26 cellular contexts compared by ENCODE assay signal in the genomic region with DNA sequence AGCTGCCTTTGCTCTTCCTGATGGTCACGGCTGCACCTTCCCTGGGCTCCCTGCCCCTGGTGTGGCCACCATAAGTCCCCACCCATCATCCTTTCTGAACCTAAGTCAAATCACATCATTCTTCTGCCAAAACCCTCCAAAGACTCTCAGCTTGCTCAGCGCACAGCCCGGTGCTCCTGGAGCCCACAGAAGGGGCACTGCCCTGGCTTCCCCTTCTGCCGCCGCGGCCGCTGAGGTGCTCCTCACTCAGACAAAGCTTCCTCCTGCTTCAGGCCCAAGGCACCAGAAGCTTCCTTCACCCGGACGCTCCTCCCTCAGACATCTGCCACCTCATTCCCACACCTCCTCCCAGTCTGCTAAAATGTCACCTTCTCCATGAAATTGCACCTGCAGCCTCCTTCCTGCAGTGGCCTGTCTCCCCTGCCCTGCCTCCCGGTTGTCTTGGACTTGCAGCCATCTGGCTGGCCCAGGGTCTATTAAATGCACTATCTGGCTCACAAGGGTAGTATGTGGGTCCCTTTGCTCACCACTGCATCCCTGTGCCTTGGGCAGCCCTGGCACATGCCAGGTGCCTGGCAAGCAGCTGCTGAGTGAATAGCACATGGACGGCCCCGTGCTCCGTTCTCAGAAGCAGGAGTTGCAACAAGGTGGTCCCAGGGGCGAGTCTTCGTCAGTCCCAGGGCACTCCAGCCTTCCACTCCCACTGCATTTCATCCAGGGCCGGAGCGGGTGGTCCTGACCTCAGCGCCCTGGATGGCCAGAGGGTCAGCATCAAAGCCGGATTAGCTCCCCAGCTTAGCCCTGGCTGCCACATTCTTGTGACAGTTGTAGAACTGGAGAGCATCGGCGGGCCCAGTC.
DNase-seq lines count a peak whose midpoint lies in the region; ATAC-seq and TF ChIP-seq lines count a peak whose summit lies in the region.
"Had no signal": no experiment of that assay in that cellular context is flagged by ENCODE, and none has a peak within 500 bp of the region (broad histone marks: within the 10 kb centered on the region; RNA-seq: fewer than 3 reads in every experiment).

No MANE protein-coding gene starts in this region.

- no peaks in the 10 kb centered on the region for H3K4me1 ChIP-seq in endodermal cell (ENCODE audit: control insufficient read depth, insufficient read depth, low read length)

- DNase-seq in GM03348 (ENCODE audit: low spot score) (peak; percentile 4), NCI-H2171 (lab: John Stamatoyannopoulos, UW) (peak; percentile 41), endodermal cell (peak; percentile 51), NCI-H1092 (lab: John Stamatoyannopoulos, UW) (no peak)
- DNase-seq in activated T-helper 1 cell treated with anti-CD3 and anti-CD28 coated beads, Interleukin-12 subunit alpha, Interleukin-12 subunit beta, Interleukin-2, Interleukin-4 antibody, amounts not matched to agents 30 ng/mL and 10 ng/mL and 1 ng/mL, durations not matched to agents 14 hours and 24 hours and 36 hours (ENCODE audit: low spot score) = no peak
- DNase-seq: activated CD4-positive, alpha-beta T cell treated with anti-CD3 and anti-CD28 coated beads, Interleukin-2, amount 50 U/mL, for 1 hour; activated naive CD4-positive, alpha-beta T cell treated with Interleukin-2 at 50 U/mL for 16 hours; amniotic stem cell; CD4-positive, alpha-beta T cell; DMS153; GDM1; left ventricle myocardium inferior; mucosa of descending colon; NCI-H1105; NCI-H2029 treated with DMSO at 0.1 percent for 48 hours; NCI-H446; OCI-M1; SIG-M5; stimulated activated CD4-positive, alpha-beta T cell treated with anti-CD3 and anti-CD28 coated beads, Interleukin-4, amount 100 ng/mL, for 1 hour; stimulated activated naive CD8-positive, alpha-beta T cell treated with anti-CD3 and anti-CD28 coated beads, Interleukin-15, Interleukin-2, amounts not matched to agents 100 U/mL and 50 U/mL, for 24 hours had no signal

- H3K9ac ChIP-seq in endodermal cell (ENCODE audit: extremely low read depth, low read length, poor library complexity, severe bottlenecking) = no peak overlapping the region

- H3K4me3 Mint-ChIP-seq in endodermal cell = no peak overlapping the region
- H3K4me3 Mint-ChIP-seq in nephron = peak overlapping the region; percentile 50 to 79 (median 74)
- no peak overlapping the region for H3K4me3 Mint-ChIP-seq in activated T-helper 1 cell treated with anti-CD3 and anti-CD28 coated beads, Interleukin-12 subunit alpha, Interleukin-12 subunit beta, Interleukin-2, Interleukin-4 antibody, amounts not matched to agents 30 ng/mL and 10 ng/mL and 1 ng/mL, durations not matched to agents 14 hours and 24 hours and 36 hours
- H3K4me3 Mint-ChIP-seq: CD4-positive, alpha-beta T cell; T-cell had no signal

- TF ChIP-seq CTCF in endodermal cell (conservative IDR thresholded peaks at IDR 0.05) = no peak
- TF ChIP-seq CTCF in nephron (IDR thresholded peaks at IDR 0.05; ENCODE audit: unreplicated experiment in 3 of 3) = no peak

- H3K27ac ChIP-seq in endodermal cell (ENCODE audit: low read depth, low read length) = no peak overlapping the region
- H3K27ac ChIP-seq: heart left ventricle, left ventricle myocardium inferior, tibial artery had no signal

- no peaks in the 10 kb centered on the region for H3K36me3 ChIP-seq in endodermal cell (ENCODE audit: control insufficient read depth, insufficient read depth, low read length)
- H3K36me3 ChIP-seq: heart left ventricle, left ventricle myocardium inferior, tibial artery had no signal

- intact Hi-C loops in activated T-helper 1 cell treated with anti-CD3 and anti-CD28 coated beads, Interleukin-12 subunit alpha, Interleukin-12 subunit beta, Interleukin-2, Interleukin-4 antibody, amounts not matched to agents 30 ng/mL and 10 ng/mL and 1 ng/mL, durations not matched to agents 14 hours and 24 hours and 36 hours (cut with micrococcal nuclease) = no loop called here

- H3K4me3 ChIP-seq in endodermal cell (ENCODE audit: low read length) = no peak overlapping the region
- H3K4me3 ChIP-seq: heart left ventricle, left ventricle myocardium inferior, mucosa of descending colon, tibial artery had no signal

- H3K9me3 Mint-ChIP-seq in endodermal cell (peaks cover 13% of the 10 kb centered on the region), nephron (peaks cover 16% of the 10 kb centered on the region)
- no peaks in the 10 kb centered on the region for H3K9me3 Mint-ChIP-seq in activated T-helper 1 cell treated with anti-CD3 and anti-CD28 coated beads, Interleukin-12 subunit alpha, Interleukin-12 subunit beta, Interleukin-2, Interleukin-4 antibody, amounts not matched to agents 30 ng/mL and 10 ng/mL and 1 ng/mL, durations not matched to agents 14 hours and 24 hours and 36 hours
- H3K9me3 Mint-ChIP-seq: CD4-positive, alpha-beta T cell had no signal

- H3K36me3 Mint-ChIP-seq in endodermal cell (ENCODE audit: low read depth) (no peaks in the 10 kb centered on the region), nephron (ENCODE audit: low read depth) (peaks cover 15% of the 10 kb centered on the region)
- H3K36me3 Mint-ChIP-seq in activated T-helper 1 cell treated with anti-CD3 and anti-CD28 coated beads, Interleukin-12 subunit alpha, Interleukin-12 subunit beta, Interleukin-2, Interleukin-4 antibody, amounts not matched to agents 30 ng/mL and 10 ng/mL and 1 ng/mL, durations not matched to agents 14 hours and 24 hours and 36 hours (ENCODE audit: low read depth) = no peaks in the 10 kb centered on the region

- 85 to 90% methylated on average over 20 to 21 of the region's 21 CpGs for WGBS in endodermal cell (ENCODE audit: insufficient coverage in 1 of 2, insufficient read length in 1 of 2), 2 experiments

- H3K27me3 Mint-ChIP-seq in endodermal cell (ENCODE audit: insufficient read depth) (peaks cover 53% of the 10 kb centered on the region), nephron (ENCODE audit: low read depth) (peaks cover 68% of the 10 kb centered on the region)
- H3K27me3 Mint-ChIP-seq in activated T-helper 1 cell treated with anti-CD3 and anti-CD28 coated beads, Interleukin-12 subunit alpha, Interleukin-12 subunit beta, Interleukin-2, Interleukin-4 antibody, amounts not matched to agents 30 ng/mL and 10 ng/mL and 1 ng/mL, durations not matched to agents 14 hours and 24 hours and 36 hours (ENCODE audit: insufficient read depth) = peaks cover 28% of the 10 kb centered on the region

- H3K27ac Mint-ChIP-seq in endodermal cell (no peak overlapping the region), nephron (no peak overlapping the region)
- H3K27ac Mint-ChIP-seq in activated T-helper 1 cell treated with anti-CD3 and anti-CD28 coated beads, Interleukin-12 subunit alpha, Interleukin-12 subunit beta, Interleukin-2, Interleukin-4 antibody, amounts not matched to agents 30 ng/mL and 10 ng/mL and 1 ng/mL, durations not matched to agents 14 hours and 24 hours and 36 hours = no peak overlapping the region
- H3K27ac Mint-ChIP-seq: CD4-positive, alpha-beta T cell had no signal

- H3K27me3 ChIP-seq in endodermal cell (ENCODE audit: control insufficient read depth, insufficient read depth, low read length, poor library complexity, severe bottlenecking) = peaks cover 58% of the 10 kb centered on the region

- ATAC-seq in HG03571 (IDR thresholded peaks at IDR 0.05; ENCODE audit: unreplicated experiment) (no peak), HG03025 (IDR thresholded peaks at IDR 0.05; ENCODE audit: low FRiP score, unreplicated experiment) (no peak)
- ATAC-seq: heart left ventricle; mucosa of descending colon; stimulated activated naive CD8-positive, alpha-beta T cell treated with anti-CD3 and anti-CD28 coated beads, Interleukin-15, Interleukin-2, amounts not matched to agents 100 U/mL and 50 U/mL, for 24 hours; T-cell had no signal

- H3K9me3 ChIP-seq in endodermal cell (ENCODE audit: control insufficient read depth, low read length) = peaks cover 13% of the 10 kb centered on the region
- H3K9me3 ChIP-seq: mucosa of descending colon had no signal

- H3K4me1 Mint-ChIP-seq in endodermal cell = peaks cover 11% of the 10 kb centered on the region
- H3K4me1 Mint-ChIP-seq in nephron = peaks cover 14% of the 10 kb centered on the region
- H3K4me1 Mint-ChIP-seq in activated T-helper 1 cell treated with anti-CD3 and anti-CD28 coated beads, Interleukin-12 subunit alpha, Interleukin-12 subunit beta, Interleukin-2, Interleukin-4 antibody, amounts not matched to agents 30 ng/mL and 10 ng/mL and 1 ng/mL, durations not matched to agents 14 hours and 24 hours and 36 hours (ENCODE audit: low read depth) = peaks cover 8% of the 10 kb centered on the region

Comparison
In these comparisons a context has a peak if more than half of its experiments do, and no peak if none do; other contexts are left out.
1. DNase-seq: peak in GM03348 (single experiment), NCI-H2171 (single experiment) and endodermal cell (single experiment); none in activated T-helper 1 cell treated with anti-CD3 and anti-CD28 coated beads, Interleukin-12 subunit alpha, Interleukin-12 subunit beta, Interleukin-2, Interleukin-4 antibody, amounts not matched to agents 30 ng/mL and 10 ng/mL and 1 ng/mL, durations not matched to agents 14 hours and 24 hours and 36 hours (single experiment) and NCI-H1092 (single experiment).
2. H3K4me3 Mint-ChIP-seq: peak in nephron (3 of 3); none in endodermal cell (single experiment) and activated T-helper 1 cell treated with anti-CD3 and anti-CD28 coated beads, Interleukin-12 subunit alpha, Interleukin-12 subunit beta, Interleukin-2, Interleukin-4 antibody, amounts not matched to agents 30 ng/mL and 10 ng/mL and 1 ng/mL, durations not matched to agents 14 hours and 24 hours and 36 hours (single experiment).